1 cellular context compared by ENCODE assay signal in genomic region chr17:61364463-61364846, GRCh38.
A peak's percentile ranks its signal among the peaks of the same experiment; 100 is the strongest.
TF ChIP-seq lines count a peak whose summit lies in the region.

No MANE protein-coding gene starts in this region.

TF ChIP-seq in HepG2, 621 proteins besides CTCF, POLR2A, EP300 and RAD21 (continued from another document and continues in another):
- no peak for TF ChIP-seq ZNF382 (CRISPR knock-in tag; IDR thresholded peaks at IDR 0.05; ENCODE audit: borderline replicate concordance)
- 0 out of 2 replicates have a peak, but pooled peaks have one; percentile 26 for TF ChIP-seq HDAC2 (CRISPR knock-in tag; IDR thresholded peaks at IDR 0.05)
- TF ChIP-seq ATF3 (CRISPR knock-in tag; IDR thresholded peaks at IDR 0.05), result no peak
- peak; percentile 40; the same call in 1 of the 2 replicates for TF ChIP-seq CEBPG (CRISPR knock-in tag; IDR thresholded peaks at IDR 0.05)
- TF ChIP-seq ZFP91 (CRISPR knock-in tag; IDR thresholded peaks at IDR 0.05; ENCODE audit: borderline replicate concordance), result 0 out of 2 replicates have a peak, but pooled peaks have one; percentile 5
- no peak for TF ChIP-seq BHLHE40 (IDR thresholded peaks at IDR 0.05; ENCODE audit: low read length)
- TF ChIP-seq PPARG (CRISPR knock-in tag; conservative IDR thresholded peaks at IDR 0.05), result no peak
- no peak for TF ChIP-seq U2AF2 (IDR thresholded peaks at IDR 0.05; ENCODE audit: low read depth, low read length)
- no peak for TF ChIP-seq ZC3H13 (CRISPR knock-in tag; IDR thresholded peaks at IDR 0.05)
- no peak for TF ChIP-seq NR2F1 (CRISPR knock-in tag; IDR thresholded peaks at IDR 0.05)
- no peak for TF ChIP-seq E2F1 (CRISPR knock-in tag; IDR thresholded peaks at IDR 0.05)
- no peak for TF ChIP-seq HES4 (CRISPR knock-in tag; IDR thresholded peaks at IDR 0.05; ENCODE audit: borderline replicate concordance)
- no peak for TF ChIP-seq ZUFSP (CRISPR knock-in tag; IDR thresholded peaks at IDR 0.05; ENCODE audit: borderline replicate concordance)
- TF ChIP-seq GLMP (CRISPR knock-in tag; IDR thresholded peaks at IDR 0.05; ENCODE audit: borderline replicate concordance), result no peak
- no peak for TF ChIP-seq SOX5 (CRISPR knock-in tag; IDR thresholded peaks at IDR 0.05; ENCODE audit: borderline replicate concordance)
- no peak for TF ChIP-seq FOXA1 (IDR thresholded peaks at IDR 0.05)
- no peak for TF ChIP-seq FOXA1 (CRISPR knock-in tag; IDR thresholded peaks at IDR 0.05)
- no peak for TF ChIP-seq ZNF703 (CRISPR knock-in tag; IDR thresholded peaks at IDR 0.05; ENCODE audit: borderline replicate concordance)
- TF ChIP-seq ZBTB39 (CRISPR knock-in tag; IDR thresholded peaks at IDR 0.05), result no peak
- no peak for TF ChIP-seq SIN3B (IDR thresholded peaks at IDR 0.05; ENCODE audit: low read length)
- no peak for TF ChIP-seq HNF1A (IDR thresholded peaks at IDR 0.05; ENCODE audit: low read depth)
- no peak for TF ChIP-seq HNF1A (CRISPR knock-in tag; IDR thresholded peaks at IDR 0.05; ENCODE audit: borderline replicate concordance)
- no peak for TF ChIP-seq ZNF720 (CRISPR knock-in tag; IDR thresholded peaks at IDR 0.05)
- no peak for TF ChIP-seq ATAD3A (CRISPR knock-in tag; IDR thresholded peaks at IDR 0.05)
- TF ChIP-seq ZNF639 (CRISPR knock-in tag; conservative IDR thresholded peaks at IDR 0.05), result 0 out of 2 replicates have a peak, but pooled peaks have one; percentile 18
- no peak for TF ChIP-seq ELK4 (CRISPR knock-in tag; IDR thresholded peaks at IDR 0.05; ENCODE audit: borderline replicate concordance)
- TF ChIP-seq MED8 (CRISPR knock-in tag; IDR thresholded peaks at IDR 0.05; ENCODE audit: insufficient replicate concordance), result no peak
- TF ChIP-seq NAIF1 (CRISPR knock-in tag; IDR thresholded peaks at IDR 0.05; ENCODE audit: borderline replicate concordance), result 0 out of 2 replicates have a peak, but pooled peaks have one; percentile 15
- no peak for TF ChIP-seq TFDP2 (CRISPR knock-in tag; IDR thresholded peaks at IDR 0.05)
- no peak for TF ChIP-seq PATZ1 (CRISPR knock-in tag; IDR thresholded peaks at IDR 0.05)
- no peak for TF ChIP-seq KLF13 (CRISPR knock-in tag; IDR thresholded peaks at IDR 0.05)
- TF ChIP-seq ZKSCAN8 (CRISPR knock-in tag; IDR thresholded peaks at IDR 0.05; ENCODE audit: borderline replicate concordance), result no peak
- TF ChIP-seq ZBTB1 (CRISPR knock-in tag; IDR thresholded peaks at IDR 0.05; ENCODE audit: borderline replicate concordance), result no peak
- TF ChIP-seq MAFF (IDR thresholded peaks at IDR 0.05; ENCODE audit: low read depth, low read length), result no peak
- TF ChIP-seq ZBTB42 (CRISPR knock-in tag; IDR thresholded peaks at IDR 0.05), result no peak; the same call in 1 of the 2 replicates
- no peak for TF ChIP-seq HOMEZ (CRISPR knock-in tag; IDR thresholded peaks at IDR 0.05; ENCODE audit: low read depth)
- TF ChIP-seq CERS6 (CRISPR knock-in tag; IDR thresholded peaks at IDR 0.05), result no peak
